In genomic region chr11:61609000-61609969, GRCh38 we compare ENCODE assay signal across 1 cellular context.
TF ChIP-seq lines count a peak whose summit lies in the region.

No MANE protein-coding gene starts in this region.

TF ChIP-seq in WTC11, 78 proteins besides CTCF, POLR2A, EP300 and RAD21 (continued from another document):
- TF ChIP-seq FOXJ3 (CRISPR knock-in tag; IDR thresholded peaks at IDR 0.05; ENCODE audit: borderline replicate concordance), result no peak
- no peak for TF ChIP-seq E2F4 (CRISPR knock-in tag; IDR thresholded peaks at IDR 0.05; ENCODE audit: borderline replicate concordance, low read depth)
- no peak for TF ChIP-seq ZBTB21 (CRISPR knock-in tag; IDR thresholded peaks at IDR 0.05; ENCODE audit: borderline replicate concordance)
- no peak for TF ChIP-seq RORB (CRISPR knock-in tag; IDR thresholded peaks at IDR 0.05)
- no peak for TF ChIP-seq ZNF281 (CRISPR knock-in tag; IDR thresholded peaks at IDR 0.05)
TF ChIP-seq in WTC11: peak in this region for 3.
